In genomic region chr12:90910958-90911357, GRCh38 we compare ENCODE assay signal across 38 cellular contexts. TPM values are rescaled to one million over a fixed set of nuclear protein-coding genes. Genes with fewer than 3 reads are reported as not detected.
"Had no signal": no experiment of that assay in that cellular context is flagged by ENCODE, and none has a peak within 500 bp of the region (broad histone marks: within the 10 kb centered on the region; RNA-seq: fewer than 3 reads in every experiment).

No MANE protein-coding gene starts in this region.

- H3K36me3 ChIP-seq: ascending aorta, Peyer's patch, WERI-Rb-1 had no signal

- H3K27ac ChIP-seq: ascending aorta, body of pancreas, KMS-11, Peyer's patch, RWPE1, WERI-Rb-1 had no signal

- H3K9ac ChIP-seq: KMS-11 had no signal

- DNase-seq: activated CD4-positive, alpha-beta memory T cell treated with anti-CD3 and anti-CD28 coated beads, Interleukin-2, amount 10 ng/mL, durations not matched to agents 7 days and 5 days; activated CD4-positive, alpha-beta T cell treated with anti-CD3 and anti-CD28 coated beads for 1 hour; activated CD4-positive, alpha-beta T cell treated with anti-CD3 and anti-CD28 coated beads for 48 hours; activated CD4-positive, CD25-positive, alpha-beta regulatory T cell; activated CD8-positive, alpha-beta memory T cell treated with anti-CD3 and anti-CD28 coated beads for 24 hours; activated CD8-positive, alpha-beta memory T cell treated with anti-CD3 and anti-CD28 coated beads, Interleukin-2, amount 10 ng/mL, durations not matched to agents 7 days and 5 days; activated CD8-positive, alpha-beta memory T cell treated with anti-CD3 and anti-CD28 coated beads, Interleukin-2, amount 50 U/mL, for 48 hours; activated effector memory CD4-positive, alpha-beta T cell treated with Interleukin-2 at 50 U/mL for 16 hours; activated naive CD4-positive, alpha-beta T cell treated with anti-CD3 and anti-CD28 coated beads, Interleukin-2, amount 10 ng/mL, durations not matched to agents 7 days and 5 days; activated naive CD8-positive, alpha-beta T cell treated with anti-CD3 and anti-CD28 coated beads, Interleukin-2, amount 50 U/mL, for 24 hours; activated T-cell treated with anti-CD3 and anti-CD28 coated beads, Interleukin-2, amount 50 U/mL, for 48 hours; amniotic stem cell; body of pancreas; caudate nucleus; MM.1S; MV-4-11; NCI-H1092; NCI-H1436 treated with DMSO at 0.1 percent for 48 hours; NCI-H1694 treated with DMSO at 0.1 percent for 48 hours; NCI-H2029; NCI-H510A; NCI-H526; NCI-H748 treated with DMSO at 0.1 percent for 48 hours; NK-92 treated with Interleukin-12 subunit alpha and Interleukin-12 subunit beta, amount 100 ng/mL, for 24 hours; PC-3; Peyer's patch; SIG-M5; T1000; WERI-Rb-1 had no signal

- H3K4me2 ChIP-seq: KMS-11 had no signal

- H3K27me3 ChIP-seq: ascending aorta, body of pancreas, Peyer's patch had no signal

- H3K4me3 ChIP-seq: ascending aorta, body of pancreas, Peyer's patch had no signal

- FAIRE-seq: bronchial epithelial cell had no signal

- H3K4me1 ChIP-seq: ascending aorta, body of pancreas, Peyer's patch had no signal

- H3K9me3 ChIP-seq: ascending aorta, body of pancreas, Peyer's patch had no signal

RNA-seq across cellular contexts. Expression of gene CCER1, which starts 44.0 kb away (rescaled TPM):
- total RNA-seq: activated CD4-positive, alpha-beta memory T cell treated with anti-CD3 and anti-CD28 coated beads, Interleukin-2, amount 10 ng/mL, durations not matched to agents 7 days and 5 days; activated CD8-positive, alpha-beta memory T cell treated with anti-CD3 and anti-CD28 coated beads, Interleukin-2, amount 10 ng/mL, durations not matched to agents 7 days and 5 days; ascending aorta; body of pancreas; bronchial epithelial cell; LHCN-M2; PC-3; Peyer's patch; Right ventricle myocardium inferior; SK-MEL-5; T-helper 1 cell treated with Interleukin-12 subunit alpha and Interleukin-12 subunit beta and Interleukin-4 antibody, amounts not matched to agents 30 ng/mL and 1 ng/mL, for 36 hours; T-helper 2 cell treated with Interferon-gamma antibody and Interleukin-4, amounts not matched to agents 100 ng/mL and 5 ng/mL, for 36 hours had no signal
